In the genomic region with DNA sequence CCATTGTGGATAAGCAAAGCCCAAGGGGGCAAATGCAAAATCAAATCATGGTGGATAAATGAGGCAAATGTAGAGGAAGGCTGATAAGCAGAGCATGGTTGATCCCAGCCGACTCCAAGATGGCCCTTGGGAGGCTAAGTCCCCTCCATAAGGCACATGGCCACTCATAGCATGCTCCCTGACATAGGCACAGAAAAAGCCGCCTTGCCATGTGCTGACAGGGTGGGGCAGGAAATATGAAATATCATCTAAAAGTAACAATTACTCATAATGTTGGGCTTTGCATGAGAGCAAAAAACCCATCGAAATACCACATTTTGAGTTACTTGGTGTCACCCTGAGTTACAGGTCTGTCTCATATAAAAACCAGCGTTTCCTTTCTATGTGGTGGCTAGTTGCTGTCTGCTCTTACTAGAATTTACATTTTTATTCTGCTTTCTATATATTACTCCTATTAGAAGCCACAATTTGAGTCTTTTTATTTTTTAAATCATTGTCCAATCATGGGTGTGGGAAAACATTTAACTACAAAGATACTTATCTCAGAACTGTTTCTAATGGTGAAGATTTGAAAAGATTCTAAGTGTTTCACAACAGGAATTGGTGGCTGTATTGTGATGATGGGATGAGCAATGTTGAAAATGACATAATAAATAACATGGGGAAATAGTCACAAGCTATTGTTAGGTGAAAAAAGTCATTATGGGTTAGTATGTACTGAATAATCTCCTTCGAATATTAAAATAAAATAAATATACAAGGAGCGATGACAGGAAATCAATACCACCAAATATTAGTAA, we compare ENCODE assay signal across 8 cellular contexts.
A peak's percentile ranks its signal among the peaks of the same experiment; 100 is the strongest.
DNase-seq lines count a peak whose midpoint lies in the region; ATAC-seq and TF ChIP-seq lines count a peak whose summit lies in the region.

No MANE protein-coding gene starts in this region.

- no peak overlapping the region for H3K9ac ChIP-seq in Loucy (ENCODE audit: low read depth, low read length, poor library complexity, severe bottlenecking)

- intact Hi-C loops in Right ventricle myocardium superior (cut with DNase I), result no loop called here

- H3K9me3 ChIP-seq in Loucy (ENCODE audit: insufficient read depth, low read depth, low read length), result no peaks in the 10 kb centered on the region

- H3K27me3 Mint-ChIP-seq in natural killer cell treated with Interleukin-12 subunit alpha and Interleukin-12 subunit beta and Interleukin-15 and Interleukin-18, amount 100 ng/mL, for 72 hours, result no peaks in the 10 kb centered on the region

- H3K27me3 ChIP-seq in Loucy (ENCODE audit: insufficient read depth, low read length, poor library complexity, severe bottlenecking), result no peaks in the 10 kb centered on the region

- H4K20me1 ChIP-seq in Loucy (ENCODE audit: insufficient read depth, low read length, poor library complexity, severe bottlenecking), result no peaks in the 10 kb centered on the region

- peak overlapping the region; percentile 57 for H3K4me3 Mint-ChIP-seq in natural killer cell treated with Interleukin-12 subunit alpha and Interleukin-12 subunit beta and Interleukin-15 and Interleukin-18, amount 100 ng/mL, for 72 hours

- no peaks in the 10 kb centered on the region for H3K9me2 ChIP-seq in Loucy (replicated peaks; ENCODE audit: low read depth, low read length)

- peak overlapping the region; percentile 92 to 95 for H3K27ac Mint-ChIP-seq in natural killer cell treated with Interleukin-12 subunit alpha and Interleukin-12 subunit beta and Interleukin-15 and Interleukin-18, amount 100 ng/mL, for 72 hours

- H3K4me1 Mint-ChIP-seq in natural killer cell treated with Interleukin-12 subunit alpha and Interleukin-12 subunit beta and Interleukin-15 and Interleukin-18, amount 100 ng/mL, for 72 hours (ENCODE audit: low read depth in 2 of 2), result peaks cover 60 to 64% of the 10 kb centered on the region in 2 donors

- DNase-seq in activated effector memory CD4-positive, alpha-beta T cell treated with Interleukin-2 at 50 U/mL for 16 hours, result peak; percentile 65
- peak; percentile 85 for DNase-seq in natural killer cell treated with Interleukin-12 subunit alpha and Interleukin-12 subunit beta and Interleukin-15 and Interleukin-18, amount 100 ng/mL, for 72 hours (ENCODE audit: low spot score)
- DNase-seq in middle frontal gyrus (ENCODE audit: extremely low spot score, low spot score) (no peak), NCI-H774 (lab: John Stamatoyannopoulos, UW) (no peak), Right ventricle myocardium superior (no peak), NCI-H1694 (lab: John Stamatoyannopoulos, UW) (no peak)

- peak; percentile 41 for ATAC-seq in GM21423 (IDR thresholded peaks at IDR 0.05; ENCODE audit: unreplicated experiment)
- peak; percentile 78 to 85 for ATAC-seq in natural killer cell treated with Interleukin-12 subunit alpha and Interleukin-12 subunit beta and Interleukin-15 and Interleukin-18, amount 100 ng/mL, for 72 hours
- no peak for ATAC-seq in Right ventricle myocardium superior (ENCODE audit: poor library complexity)

- no peak overlapping the region; the same call in 1 of the 2 replicates for H2AFZ ChIP-seq in Loucy (ENCODE audit: low read length)

- peaks cover 68% of the 10 kb centered on the region for H3K4me1 ChIP-seq in Loucy (ENCODE audit: insufficient read depth, low read length, poor library complexity, severe bottlenecking)

- no peak for TF ChIP-seq CTCF in Loucy (conservative IDR thresholded peaks at IDR 0.05; ENCODE audit: low read length)

- H3K36me3 ChIP-seq in Loucy (ENCODE audit: insufficient read depth, low read length), result no peaks in the 10 kb centered on the region

- H3F3A ChIP-seq in Loucy (ENCODE audit: low read depth), result peaks cover 19% of the 10 kb centered on the region

- H3K36me3 Mint-ChIP-seq in natural killer cell treated with Interleukin-12 subunit alpha and Interleukin-12 subunit beta and Interleukin-15 and Interleukin-18, amount 100 ng/mL, for 72 hours, result no peaks in the 10 kb centered on the region

- peaks cover 4% of the 10 kb centered on the region for H3K9me3 Mint-ChIP-seq in natural killer cell treated with Interleukin-12 subunit alpha and Interleukin-12 subunit beta and Interleukin-15 and Interleukin-18, amount 100 ng/mL, for 72 hours

- peak overlapping the region; percentile 63 for H3K4me2 ChIP-seq in Loucy (ENCODE audit: low read depth, low read length, poor library complexity, severe bottlenecking)

- no peaks in the 10 kb centered on the region for H3K79me2 ChIP-seq in Loucy (ENCODE audit: insufficient read depth, low read length)

- H3K4me3 ChIP-seq in Loucy (ENCODE audit: low read length, poor library complexity, severe bottlenecking), result peak overlapping the region; percentile 34

Comparison
In these comparisons a context has a peak if more than half of its experiments do, and no peak if none do; other contexts are left out.
1. DNase-seq: peak in activated effector memory CD4-positive, alpha-beta T cell treated with Interleukin-2 at 50 U/mL for 16 hours (single experiment) and natural killer cell treated with Interleukin-12 subunit alpha and Interleukin-12 subunit beta and Interleukin-15 and Interleukin-18, amount 100 ng/mL, for 72 hours (single experiment); none in middle frontal gyrus (single experiment), NCI-H774 (single experiment), Right ventricle myocardium superior (single experiment) and NCI-H1694 (single experiment).